In the genomic region with DNA sequence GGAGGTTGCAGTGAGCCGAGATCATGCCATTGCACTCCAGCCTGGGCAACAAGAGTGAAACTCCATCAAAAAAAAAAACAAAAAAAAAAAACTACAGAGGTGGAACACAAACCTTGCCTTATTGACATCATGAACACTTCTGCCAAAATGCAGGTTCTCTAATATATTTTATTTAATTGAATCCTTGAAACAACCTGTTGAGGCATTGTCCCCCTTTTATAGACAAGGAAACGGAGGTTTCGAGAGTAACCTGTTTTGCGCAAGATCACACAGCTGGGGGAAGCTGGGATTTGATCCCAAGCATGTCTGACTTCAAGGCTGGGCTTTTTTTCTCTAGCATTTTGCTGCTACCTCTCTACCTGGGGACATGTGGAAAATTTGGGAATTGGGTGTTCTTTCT, we compare ENCODE assay signal across 30 cellular contexts. TPM values are rescaled to one million over a fixed set of nuclear protein-coding genes. Genes with fewer than 3 reads are reported as not detected.
DNase-seq lines count a peak whose midpoint lies in the region; ATAC-seq and TF ChIP-seq lines count a peak whose summit lies in the region.
"Had no signal": no experiment of that assay in that cellular context is flagged by ENCODE, and none has a peak within 500 bp of the region (broad histone marks: within the 10 kb centered on the region; RNA-seq: fewer than 3 reads in every experiment).

No MANE protein-coding gene starts in this region.

- peak overlapping the region; percentile 96 to 97 for H3K4me3 Mint-ChIP-seq in stimulated activated naive CD8-positive, alpha-beta T cell treated with anti-CD3 and anti-CD28 coated beads, Interleukin-15, amount 100 ng/mL, for 72 hours
- peak overlapping the region; percentile 94 for H3K4me3 Mint-ChIP-seq in activated naive CD8-positive, alpha-beta T cell treated with anti-CD3 and anti-CD28 coated beads for 36 hours
- H3K4me3 Mint-ChIP-seq in stimulated activated naive B cell treated with anti-CD40 and anti-IgM and Interleukin-4, amounts not matched to agents 10 μg/mL and 1 μg/mL and 100 μg/mL, for 72 hours = peak overlapping the region; percentile 97

- POLR2A ChIA-PET in RWPE1 (lab: Yijun Ruan, JAX; ENCODE audit: low non-redundant PET) = interaction anchor here (0.6 kb wide), 1 partner anchor 556 kb away, joined by 3 read pairs; no protein-coding TSS in a partner anchor

- peak overlapping the region in 1 of 2 donors; percentile 68 for H3K27ac Mint-ChIP-seq in stimulated activated naive CD8-positive, alpha-beta T cell treated with anti-CD3 and anti-CD28 coated beads, Interleukin-15, amount 100 ng/mL, for 72 hours
- H3K27ac Mint-ChIP-seq in activated naive CD8-positive, alpha-beta T cell treated with anti-CD3 and anti-CD28 coated beads for 36 hours = no peak overlapping the region
- H3K27ac Mint-ChIP-seq in stimulated activated naive B cell treated with anti-CD40 and anti-IgM and Interleukin-4, amounts not matched to agents 10 μg/mL and 1 μg/mL and 100 μg/mL, for 72 hours = no peak overlapping the region

- no peak for ATAC-seq in stimulated activated naive CD8-positive, alpha-beta T cell treated with anti-CD3 and anti-CD28 coated beads, Interleukin-15, amount 100 ng/mL, for 72 hours
- no peak for ATAC-seq in stimulated activated naive CD8-positive, alpha-beta T cell treated with anti-CD3 and anti-CD28 coated beads, Interleukin-15, Interleukin-2, amounts not matched to agents 100 U/mL and 50 U/mL, for 24 hours
- no peak for ATAC-seq in stimulated activated naive B cell treated with anti-CD40 and anti-IgM and Interleukin-4, amounts not matched to agents 10 μg/mL and 1 μg/mL and 100 μg/mL, for 72 hours (replicated peaks)
- ATAC-seq in GM19463 (IDR thresholded peaks at IDR 0.05; ENCODE audit: unreplicated experiment) = no peak
- ATAC-seq: HepG2 had no signal

- no peak for DNase-seq in stimulated activated naive CD8-positive, alpha-beta T cell treated with anti-CD3 and anti-CD28 coated beads, Interleukin-15, amount 100 ng/mL, for 72 hours
- DNase-seq in stimulated activated naive CD8-positive, alpha-beta T cell treated with anti-CD3 and anti-CD28 coated beads, Interleukin-15, Interleukin-2, amounts not matched to agents 100 U/mL and 50 U/mL, for 24 hours = no peak
- no peak for DNase-seq in RWPE1 (ENCODE audit: low spot score)
- no peak for DNase-seq in activated naive CD8-positive, alpha-beta T cell treated with anti-CD3 and anti-CD28 coated beads for 36 hours
- no peak for DNase-seq in stimulated activated naive B cell treated with anti-CD40 and anti-IgM and Interleukin-4, amounts not matched to agents 10 μg/mL and 1 μg/mL and 100 μg/mL, for 72 hours
- no peak for DNase-seq in RPMI8226
- DNase-seq in posterior vena cava (ENCODE audit: low spot score) = no peak
- DNase-seq: activated CD4-positive, CD25-positive, alpha-beta regulatory T cell; activated gamma-delta T cell treated with Interleukin-2 at 50 U/mL for 16 hours; anterior cingulate cortex; caudate nucleus; dermis blood vessel endothelial cell; DMS79; glutamatergic neuron; GM23248; mammary epithelial cell; NCI-H1105; NCI-H2029; NCI-H2227 treated with DMSO at 0.1 percent for 48 hours; NCI-H82; nucleus accumbens; PC-9; small intestine; stimulated activated CD4-positive, alpha-beta T cell treated with anti-CD3 and anti-CD28 coated beads, Interleukin-4, amount 100 ng/mL, for 1 hour; stomach; T-helper 9 cell; transverse colon had no signal

- H3K36me3 Mint-ChIP-seq in activated naive CD8-positive, alpha-beta T cell treated with anti-CD3 and anti-CD28 coated beads for 36 hours = peaks cover 48% of the 10 kb centered on the region
- peaks cover 31 to 42% of the 10 kb centered on the region in 2 donors for H3K36me3 Mint-ChIP-seq in stimulated activated naive B cell treated with anti-CD40 and anti-IgM and Interleukin-4, amounts not matched to agents 10 μg/mL and 1 μg/mL and 100 μg/mL, for 72 hours

- no peaks in the 10 kb centered on the region for H3K9me3 Mint-ChIP-seq in stimulated activated naive CD8-positive, alpha-beta T cell treated with anti-CD3 and anti-CD28 coated beads, Interleukin-15, amount 100 ng/mL, for 72 hours
- no peaks in the 10 kb centered on the region for H3K9me3 Mint-ChIP-seq in activated naive CD8-positive, alpha-beta T cell treated with anti-CD3 and anti-CD28 coated beads for 36 hours
- no peaks in the 10 kb centered on the region for H3K9me3 Mint-ChIP-seq in stimulated activated naive B cell treated with anti-CD40 and anti-IgM and Interleukin-4, amounts not matched to agents 10 μg/mL and 1 μg/mL and 100 μg/mL, for 72 hours

- 0 out of 2 replicates have a peak overlapping the region, but pooled peaks have one; percentile 32 for H3K27ac ChIP-seq in RWPE1
- H3K27ac ChIP-seq: GM23248, HL-60, PC-9, stomach, transverse colon had no signal

- peaks cover 59% of the 10 kb centered on the region for H3K4me1 Mint-ChIP-seq in stimulated activated naive CD8-positive, alpha-beta T cell treated with anti-CD3 and anti-CD28 coated beads, Interleukin-15, amount 100 ng/mL, for 72 hours
- peaks cover 53% of the 10 kb centered on the region for H3K4me1 Mint-ChIP-seq in activated naive CD8-positive, alpha-beta T cell treated with anti-CD3 and anti-CD28 coated beads for 36 hours
- peaks cover 24 to 63% of the 10 kb centered on the region in 2 donors for H3K4me1 Mint-ChIP-seq in stimulated activated naive B cell treated with anti-CD40 and anti-IgM and Interleukin-4, amounts not matched to agents 10 μg/mL and 1 μg/mL and 100 μg/mL, for 72 hours

- no peaks in the 10 kb centered on the region for H3K27me3 Mint-ChIP-seq in stimulated activated naive CD8-positive, alpha-beta T cell treated with anti-CD3 and anti-CD28 coated beads, Interleukin-15, amount 100 ng/mL, for 72 hours
- no peaks in the 10 kb centered on the region for H3K27me3 Mint-ChIP-seq in activated naive CD8-positive, alpha-beta T cell treated with anti-CD3 and anti-CD28 coated beads for 36 hours
- H3K27me3 Mint-ChIP-seq in stimulated activated naive B cell treated with anti-CD40 and anti-IgM and Interleukin-4, amounts not matched to agents 10 μg/mL and 1 μg/mL and 100 μg/mL, for 72 hours = no peaks in the 10 kb centered on the region

- TF ChIP-seq CTCF in RWPE1 (conservative IDR thresholded peaks at IDR 0.05; ENCODE audit: low read depth) = no peak

- CTCF ChIA-PET in RWPE1 (lab: Yijun Ruan, JAX) = no interaction called here

- intact Hi-C loops in posterior vena cava (cut with DNase I) = loop anchor here in 1 of 2 donors (10.0 kb wide), 1 partner anchor 295 kb away; a partner anchor contains a TSS

RNA-seq across cellular contexts. Expression of a gene that starts 2.8 kb away (rescaled TPM):
- 100 to 1,000 TPM; 190 to 196 TPM for total RNA-seq in activated naive CD8-positive, alpha-beta T cell treated with anti-CD3 and anti-CD28 coated beads for 36 hours
- total RNA-seq in posterior vena cava = 100 to 1,000 TPM; 115 to 167 TPM

RNA-seq across cellular contexts. Expression of a gene that starts 17.5 kb away (rescaled TPM):
- total RNA-seq in activated naive CD8-positive, alpha-beta T cell treated with anti-CD3 and anti-CD28 coated beads for 36 hours = 10 to 100 TPM; 14.6 to 17.7 TPM
- 10 to 100 TPM; 17.8 to 20.8 TPM for total RNA-seq in posterior vena cava
